13 cellular contexts compared by ENCODE assay signal in the genomic region with DNA sequence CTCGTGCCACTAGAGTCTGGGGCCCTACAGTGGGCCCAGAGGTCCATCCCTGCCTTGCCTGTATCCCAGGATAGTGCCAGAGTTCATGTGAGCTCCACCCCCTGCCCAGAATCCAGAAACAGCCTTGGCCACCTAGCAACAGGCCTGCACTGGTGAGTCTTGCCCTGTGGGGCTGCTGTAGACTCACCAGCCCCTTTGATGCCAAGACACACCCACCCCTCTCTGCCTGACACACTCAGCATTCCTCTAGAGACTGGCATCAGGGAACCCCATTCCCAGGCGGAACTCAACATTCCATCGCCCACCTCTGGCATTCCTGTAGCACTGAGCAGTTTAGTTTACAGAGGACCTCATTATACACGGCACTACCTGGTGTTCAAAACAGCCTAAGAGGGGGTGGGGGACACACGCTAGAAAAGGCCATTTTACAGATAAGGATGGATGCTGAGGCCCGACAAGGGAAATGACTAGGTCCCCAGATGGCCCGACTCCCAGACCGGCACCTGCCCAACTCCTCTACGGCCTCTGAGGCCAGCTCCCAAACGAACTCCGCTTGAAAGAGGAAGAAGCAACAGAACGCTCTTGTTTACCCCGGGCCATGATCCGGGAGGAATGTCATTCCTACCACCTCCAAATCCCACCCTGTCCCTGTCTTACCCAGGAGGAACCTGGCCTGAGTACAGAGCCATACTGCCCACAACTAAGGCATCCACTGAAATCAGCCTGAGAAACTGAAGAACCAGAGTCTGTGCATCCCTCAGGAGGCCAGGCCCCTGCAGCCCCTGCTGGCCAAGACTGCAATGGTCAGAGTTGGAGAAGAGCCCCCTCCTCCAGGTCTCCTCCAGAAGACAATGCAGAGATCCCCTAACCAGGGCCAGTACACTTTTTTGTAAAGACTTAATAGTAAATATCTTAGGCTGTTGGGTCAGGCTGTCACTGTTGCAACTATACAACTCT.
DNase-seq lines count a peak whose midpoint lies in the region; ATAC-seq, FAIRE-seq and TF ChIP-seq lines count a peak whose summit lies in the region.
"Had no signal": no experiment of that assay in that cellular context is flagged by ENCODE, and none has a peak within 500 bp of the region (broad histone marks: within the 10 kb centered on the region; RNA-seq: fewer than 3 reads in every experiment).

No MANE protein-coding gene starts in this region.

- H3K9ac ChIP-seq in HepG2 (ENCODE audit: insufficient read depth, low read depth, low read length) = no peak overlapping the region

- H3K4me1 Mint-ChIP-seq in stimulated activated naive CD8-positive, alpha-beta T cell treated with anti-CD3 and anti-CD28 coated beads, Interleukin-15, amount 100 ng/mL, for 72 hours = no peaks in the 10 kb centered on the region

- intact Hi-C loops in HepG2 (cut with micrococcal nuclease; ENCODE audit: unreplicated experiment) = no loop called here

- H3K27ac ChIP-seq in HepG2 (ENCODE audit: extremely low read length, insufficient read depth, low read length) (no peak overlapping the region), tibial nerve (peak overlapping the region in 3 of 4 donors; percentile 17 to 86 (median 77))

- CTCF ChIA-PET in HepG2 (lab: Yijun Ruan, JAX; ENCODE audit: low intra/inter-chr PET ratio, low total read pairs) = no interaction called here

- TF ChIP-seq POLR2A in HepG2 (IDR thresholded peaks at IDR 0.05; ENCODE audit: insufficient read depth in 1 of 2, low read depth in 2 of 2, low read length in 2 of 2) = no peak
- TF ChIP-seq POLR2A in tibial nerve (IDR thresholded peaks at IDR 0.05) = no peak

- BruUV-seq in HepG2 (replicated peaks; lab: Mats Ljungman, UMichigan) = no TSS peak

- peaks cover 8% of the 10 kb centered on the region for H3K36me3 ChIP-seq in bronchial epithelial cell (ENCODE audit: control insufficient read depth, insufficient read depth, low read length)
- peaks cover 15 to 20% of the 10 kb centered on the region in 2 experiments; a peak in 4 of 5 replicates for H3K36me3 ChIP-seq in HepG2 (replicated peaks in 1 of 2; ENCODE audit: control insufficient read depth in 1 of 2, insufficient read depth in 2 of 2, low read length in 2 of 2)
- H3K36me3 ChIP-seq in tibial nerve = peaks cover 0 to 65% (median 10%) of the 10 kb centered on the region in 3 donors

- no peaks in the 10 kb centered on the region for H3K79me2 ChIP-seq in HepG2 (ENCODE audit: insufficient read depth, low read length)

- in situ Hi-C loops in HepG2 (cut with HindIII; ENCODE audit: extremely low pct_ligation_motif_present, low pct_unique_long_range_greater_than_20kb) = no loop called here

- TF ChIP-seq RAD21 in HepG2 (CRISPR knock-in tag; IDR thresholded peaks at IDR 0.05) = no peak

- peaks cover 21% of the 10 kb centered on the region; the same call in 1 of the 2 replicates for H4K20me1 ChIP-seq in HepG2 (ENCODE audit: insufficient read depth, low read length)

- POLR2A ChIA-PET in HepG2 (lab: Yijun Ruan, JAX) = no interaction called here

- FAIRE-seq in HTR-8/SVneo (lab: Jason Lieb, UNC) (no peak), bronchial epithelial cell (lab: Jason Lieb, UNC) (no peak), HepG2 (lab: Jason Lieb, UNC) (no peak)

- no peaks in the 10 kb centered on the region for H3K9me3 Mint-ChIP-seq in stimulated activated naive CD8-positive, alpha-beta T cell treated with anti-CD3 and anti-CD28 coated beads, Interleukin-15, amount 100 ng/mL, for 72 hours

- TF ChIP-seq CTCF in bronchial epithelial cell (IDR thresholded peaks at IDR 0.05; ENCODE audit: insufficient read depth, low read length, severe bottlenecking) (no peak), HepG2 (CRISPR knock-in tag; IDR thresholded peaks at IDR 0.05) (no peak), tibial nerve (IDR thresholded peaks at IDR 0.05) (no peak)

- H3K27me3 ChIP-seq in bronchial epithelial cell (ENCODE audit: control insufficient read depth, insufficient read depth, low read length) (no peaks in the 10 kb centered on the region), HepG2 (ENCODE audit: control insufficient read depth in 1 of 2, insufficient read depth in 2 of 2, low read length in 2 of 2) (no peaks in the 10 kb centered on the region), tibial nerve (no peaks in the 10 kb centered on the region)

- no peak overlapping the region for H3K4me3 Mint-ChIP-seq in stimulated activated naive CD8-positive, alpha-beta T cell treated with anti-CD3 and anti-CD28 coated beads, Interleukin-15, amount 100 ng/mL, for 72 hours

- H3K4me1 ChIP-seq in HepG2 (ENCODE audit: insufficient read depth, low read length) (peaks cover 6% of the 10 kb centered on the region; the same call in 1 of the 2 replicates), tibial nerve (peaks cover 0 to 99% (median 48%) of the 10 kb centered on the region in 4 donors)

- peak overlapping the region in 1 of 2 donors; percentile 70 for H3K27ac Mint-ChIP-seq in stimulated activated naive CD8-positive, alpha-beta T cell treated with anti-CD3 and anti-CD28 coated beads, Interleukin-15, amount 100 ng/mL, for 72 hours

- no peak overlapping the region for H2AFZ ChIP-seq in HepG2 (ENCODE audit: low read length)

- peak; percentile 18 for DNase-seq in HTR-8/SVneo (ENCODE audit: insufficient read length, low spot score)
- DNase-seq in bronchial epithelial cell (ENCODE audit: low read depth) = peak; percentile 83
- no peak for DNase-seq in HepG2 (ENCODE audit: low spot score)
- DNase-seq in tibial nerve (ENCODE audit: low spot score in 2 of 2) = no peak
- no peak for DNase-seq in stimulated activated naive CD8-positive, alpha-beta T cell treated with anti-CD3 and anti-CD28 coated beads, Interleukin-15, amount 100 ng/mL, for 72 hours
- DNase-seq: mesendoderm; MM.1S; stimulated activated CD8-positive, alpha-beta memory T cell treated with anti-CD3 and anti-CD28 coated beads, Interleukin-4, amount 100 ng/mL, for 48 hours; SW 1271 had no signal

- ATAC-seq in HepG2 (peak; percentile 7; the same call in 2 of the 3 replicates), GM19328 (IDR thresholded peaks at IDR 0.05; ENCODE audit: unreplicated experiment) (no peak), HG02840 (IDR thresholded peaks at IDR 0.05; ENCODE audit: low FRiP score, unreplicated experiment) (no peak), HG02763 (IDR thresholded peaks at IDR 0.05; ENCODE audit: unreplicated experiment) (no peak)
- ATAC-seq in stimulated activated naive CD8-positive, alpha-beta T cell treated with anti-CD3 and anti-CD28 coated beads, Interleukin-15, amount 100 ng/mL, for 72 hours = no peak

- 85% methylated on average over 14 of the region's 14 CpGs for WGBS in HepG2 (ENCODE audit: low lambda C conversion rate)
- 61 to 63% methylated on average over 14 of the region's 14 CpGs for WGBS in tibial nerve, 2 donors

- H3K4me2 ChIP-seq in HepG2 (ENCODE audit: low read depth, low read length) = no peak overlapping the region

- no peak for TF ChIP-seq EP300 in HepG2 (IDR thresholded peaks at IDR 0.05; ENCODE audit: low read depth in 2 of 2, low read length in 2 of 2)
- TF ChIP-seq EP300 in HepG2 (CRISPR knock-in tag; IDR thresholded peaks at IDR 0.05; ENCODE audit: borderline replicate concordance) = no peak
- no peak for TF ChIP-seq EP300 in tibial nerve (IDR thresholded peaks at IDR 0.05)

- H3K4me3 ChIP-seq in bronchial epithelial cell (ENCODE audit: low read depth, low read length) (no peak overlapping the region), HepG2 (replicated peaks in 1 of 3; ENCODE audit: insufficient read depth in 1 of 3, low read depth in 2 of 3, low read length in 3 of 3) (no peak overlapping the region), tibial nerve (no peak overlapping the region)
- H3K4me3 ChIP-seq: skin epidermis had no signal

- no peaks in the 10 kb centered on the region for H3K27me3 Mint-ChIP-seq in stimulated activated naive CD8-positive, alpha-beta T cell treated with anti-CD3 and anti-CD28 coated beads, Interleukin-15, amount 100 ng/mL, for 72 hours

- H3K9me3 ChIP-seq in HepG2 (ENCODE audit: low read length) = no peaks in the 10 kb centered on the region
- H3K9me3 ChIP-seq in tibial nerve = no peaks in the 10 kb centered on the region

TF ChIP-seq in HepG2, 621 proteins besides CTCF, POLR2A, EP300 and RAD21 (continues in another document):
- no peak for TF ChIP-seq RNF2 (conservative IDR thresholded peaks at IDR 0.05; ENCODE audit: low read depth)
- no peak for TF ChIP-seq ZSCAN20 (CRISPR knock-in tag; IDR thresholded peaks at IDR 0.05; ENCODE audit: borderline replicate concordance)
- TF ChIP-seq ZKSCAN5 (CRISPR knock-in tag; IDR thresholded peaks at IDR 0.05) = no peak
- TF ChIP-seq, protein P1, sequence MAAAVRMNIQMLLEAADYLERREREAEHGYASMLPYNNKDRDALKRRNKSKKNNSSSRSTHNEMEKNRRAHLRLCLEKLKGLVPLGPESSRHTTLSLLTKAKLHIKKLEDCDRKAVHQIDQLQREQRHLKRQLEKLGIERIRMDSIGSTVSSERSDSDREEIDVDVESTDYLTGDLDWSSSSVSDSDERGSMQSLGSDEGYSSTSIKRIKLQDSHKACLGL (CRISPR knock-in tag; IDR thresholded peaks at IDR 0.05) = no peak
- no peak for TF ChIP-seq BCL6 (CRISPR knock-in tag; IDR thresholded peaks at IDR 0.05)
- TF ChIP-seq, protein P2, sequence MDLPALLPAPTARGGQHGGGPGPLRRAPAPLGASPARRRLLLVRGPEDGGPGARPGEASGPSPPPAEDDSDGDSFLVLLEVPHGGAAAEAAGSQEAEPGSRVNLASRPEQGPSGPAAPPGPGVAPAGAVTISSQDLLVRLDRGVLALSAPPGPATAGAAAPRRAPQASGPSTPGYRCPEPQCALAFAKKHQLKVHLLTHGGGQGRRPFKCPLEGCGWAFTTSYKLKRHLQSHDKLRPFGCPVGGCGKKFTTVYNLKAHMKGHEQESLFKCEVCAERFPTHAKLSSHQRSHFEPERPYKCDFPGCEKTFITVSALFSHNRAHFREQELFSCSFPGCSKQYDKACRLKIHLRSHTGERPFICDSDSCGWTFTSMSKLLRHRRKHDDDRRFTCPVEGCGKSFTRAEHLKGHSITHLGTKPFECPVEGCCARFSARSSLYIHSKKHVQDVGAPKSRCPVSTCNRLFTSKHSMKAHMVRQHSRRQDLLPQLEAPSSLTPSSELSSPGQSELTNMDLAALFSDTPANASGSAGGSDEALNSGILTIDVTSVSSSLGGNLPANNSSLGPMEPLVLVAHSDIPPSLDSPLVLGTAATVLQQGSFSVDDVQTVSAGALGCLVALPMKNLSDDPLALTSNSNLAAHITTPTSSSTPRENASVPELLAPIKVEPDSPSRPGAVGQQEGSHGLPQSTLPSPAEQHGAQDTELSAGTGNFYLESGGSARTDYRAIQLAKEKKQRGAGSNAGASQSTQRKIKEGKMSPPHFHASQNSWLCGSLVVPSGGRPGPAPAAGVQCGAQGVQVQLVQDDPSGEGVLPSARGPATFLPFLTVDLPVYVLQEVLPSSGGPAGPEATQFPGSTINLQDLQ (CRISPR knock-in tag; IDR thresholded peaks at IDR 0.05) = no peak
- TF ChIP-seq SAFB2 (CRISPR knock-in tag; IDR thresholded peaks at IDR 0.05; ENCODE audit: borderline replicate concordance, low read depth) = no peak

Comparison
In these comparisons a context has a peak if more than half of its experiments do, and no peak if none do; other contexts are left out.
1. DNase-seq: peak in HTR-8/SVneo (single experiment) and bronchial epithelial cell (single experiment); none in HepG2 (single experiment), tibial nerve (0 of 2) and stimulated activated naive CD8-positive, alpha-beta T cell treated with anti-CD3 and anti-CD28 coated beads, Interleukin-15, amount 100 ng/mL, for 72 hours (0 of 2).